In the genomic region with DNA sequence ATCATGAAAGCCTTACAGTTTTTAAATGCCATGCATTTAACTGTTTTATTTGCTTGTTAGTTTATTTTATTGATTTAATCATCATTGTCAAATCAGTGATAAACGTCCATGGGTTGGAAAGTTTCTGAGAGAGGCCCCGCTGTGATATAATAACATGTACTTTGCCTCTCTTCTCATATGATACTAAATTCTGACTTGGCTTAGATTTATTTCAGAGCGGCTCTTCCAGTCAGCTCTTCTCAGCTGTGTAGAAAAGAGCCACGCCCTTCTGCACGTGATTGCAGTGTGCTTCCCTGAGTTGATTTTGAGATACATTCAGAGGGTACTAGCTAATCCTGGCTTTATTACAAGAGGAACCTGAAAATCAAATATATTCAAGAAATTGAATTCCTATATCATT, we compare ENCODE assay signal across 20 cellular contexts.
"Had no signal": no experiment of that assay in that cellular context is flagged by ENCODE, and none has a peak within 500 bp of the region (broad histone marks: within the 10 kb centered on the region; RNA-seq: fewer than 3 reads in every experiment).

No MANE protein-coding gene starts in this region.

- H3K4me3 ChIP-seq: colonic mucosa, gastrocnemius medialis, lung, mucosa of descending colon, neural progenitor cell, prostate gland, right atrium auricular region, stomach, thyroid gland had no signal

- H3K4me2 ChIP-seq: neural progenitor cell had no signal

- H3K79me2 ChIP-seq: parathyroid adenoma had no signal

- DNase-seq: colonic mucosa; effector CD8-positive, alpha-beta T cell; endodermal cell; foreskin fibroblast; gastrocnemius medialis; head of caudate nucleus; kidney; mucosa of descending colon; naive B cell; stimulated activated CD4-positive, alpha-beta T cell treated with anti-CD3 and anti-CD28 coated beads, Interleukin-2, amount 100 ng/mL, for 24 hours; stimulated activated CD4-positive, alpha-beta T cell treated with anti-CD3 and anti-CD28 coated beads, Interleukin-4, amount 100 ng/mL, for 24 hours; stimulated activated naive CD4-positive, alpha-beta T cell treated with Interleukin-2 at 50 U/mL for 16 hours; stomach; thyroid gland had no signal

- H3K27ac ChIP-seq: colonic mucosa, epithelial cell of prostate, gastrocnemius medialis, neural progenitor cell, parathyroid adenoma, prostate gland, right atrium auricular region, stomach, thyroid gland had no signal

- H3K4me1 ChIP-seq: colonic mucosa, gastrocnemius medialis, neural progenitor cell, parathyroid adenoma, prostate gland, right atrium auricular region, stomach, thyroid gland had no signal

- H3K9me3 ChIP-seq: colonic mucosa, gastrocnemius medialis, mucosa of descending colon, prostate gland, right atrium auricular region, stomach, thyroid gland had no signal

- FAIRE-seq: kidney had no signal

- H3K27me3 ChIP-seq: colonic mucosa, gastrocnemius medialis, neural progenitor cell, right atrium auricular region, stomach, thyroid gland had no signal

- H3K9ac ChIP-seq: neural progenitor cell, parathyroid adenoma had no signal

- H3K36me3 ChIP-seq: colonic mucosa, gastrocnemius medialis, neural progenitor cell, prostate gland, right atrium auricular region, stomach, thyroid gland had no signal

- H2AFZ ChIP-seq: neural progenitor cell, parathyroid adenoma had no signal
